9 cellular contexts compared by ENCODE assay signal in genomic region chr7:116672596-116673503, GRCh38. TPM values are rescaled to one million over a fixed set of nuclear protein-coding genes. Genes with fewer than 3 reads are reported as not detected.
DNase-seq lines count a peak whose midpoint lies in the region; ATAC-seq and TF ChIP-seq lines count a peak whose summit lies in the region.
"Had no signal": no experiment of that assay in that cellular context is flagged by ENCODE, and none has a peak within 500 bp of the region (broad histone marks: within the 10 kb centered on the region; RNA-seq: fewer than 3 reads in every experiment).

No MANE protein-coding gene starts in this region.

- peak overlapping the region; percentile 24 for H2AFZ ChIP-seq in mesenchymal stem cell (ENCODE audit: low read depth, low read length)

- peak; percentile 74 for DNase-seq in DMS53 (lab: John Stamatoyannopoulos, UW)
- DNase-seq in NCI-H345 treated with DMSO at 0.1 percent for 48 hours (lab: John Stamatoyannopoulos, UW; ENCODE audit: unreplicated experiment), result peak; percentile 31
- peak; percentile 37 for DNase-seq in mesenchymal stem cell
- DNase-seq in mucosa of gallbladder (ENCODE audit: low spot score), result no peak
- DNase-seq in NCI-H226, result no peak
- DNase-seq in CD4-positive, alpha-beta T cell, result no peak

- H3K9ac ChIP-seq in duodenal mucosa (ENCODE audit: low read depth in 1 of 2, low read length in 2 of 2) (peak overlapping the region; percentile 67 to 68), mesenchymal stem cell (ENCODE audit: low read length) (peak overlapping the region; percentile 92)

- peak overlapping the region; percentile 48 for H3K27ac ChIP-seq in duodenal mucosa (ENCODE audit: low read depth, low read length)
- H3K27ac ChIP-seq in mesenchymal stem cell (ENCODE audit: low read length, poor library complexity, severe bottlenecking), result peak overlapping the region; percentile 88
- peak overlapping the region; percentile 52 for H3K27ac ChIP-seq in urinary bladder (ENCODE audit: low read depth)
- no peak overlapping the region for H3K27ac ChIP-seq in CD4-positive, alpha-beta T cell (ENCODE audit: low read depth, low read length)
- H3K27ac ChIP-seq: HL-60 had no signal

- H3K36me3 ChIP-seq in duodenal mucosa (ENCODE audit: control insufficient read depth in 1 of 2, insufficient read depth in 2 of 2, low read length in 2 of 2), result no peaks in the 10 kb centered on the region
- H3K36me3 ChIP-seq in mesenchymal stem cell (ENCODE audit: control insufficient read depth in 1 of 2, insufficient read depth in 2 of 2, low read depth in 1 of 2, low read length in 2 of 2), result no peaks in the 10 kb centered on the region
- no peaks in the 10 kb centered on the region for H3K36me3 ChIP-seq in urinary bladder (ENCODE audit: insufficient read depth)

- H2BK15ac ChIP-seq in mesenchymal stem cell (ENCODE audit: low read depth, poor library complexity, severe bottlenecking), result no peak overlapping the region

- no peak overlapping the region for H4K91ac ChIP-seq in mesenchymal stem cell (ENCODE audit: low read length)

- H3K4me3 ChIP-seq in duodenal mucosa (ENCODE audit: low read depth in 1 of 2, low read length in 2 of 2), result peak overlapping the region; percentile 81 to 83
- H3K4me3 ChIP-seq in mesenchymal stem cell (ENCODE audit: insufficient read depth in 1 of 2, low read depth in 1 of 2, low read length in 2 of 2), result peak overlapping the region; percentile 89
- peak overlapping the region; percentile 46 for H3K4me3 ChIP-seq in urinary bladder (ENCODE audit: low read depth, low read length)

- H3K4ac ChIP-seq in mesenchymal stem cell (ENCODE audit: low read depth in 1 of 2, low read length in 2 of 2), result no peak overlapping the region

- H3K4me1 Mint-ChIP-seq in CD4-positive, alpha-beta T cell (ENCODE audit: low read depth), result peaks cover 8% of the 10 kb centered on the region

- intact Hi-C loops in CD4-positive, alpha-beta T cell (cut with DNase I, micrococcal nuclease), result no loop called here

- no peak overlapping the region for H2BK120ac ChIP-seq in mesenchymal stem cell (ENCODE audit: low read depth, low read length)

- no peaks in the 10 kb centered on the region for H3K36me3 Mint-ChIP-seq in CD4-positive, alpha-beta T cell (ENCODE audit: low read depth)

- H3K23ac ChIP-seq in mesenchymal stem cell (ENCODE audit: low read length in 2 of 2), result no peak overlapping the region

- H3K18ac ChIP-seq in mesenchymal stem cell (ENCODE audit: low read depth in 1 of 2, low read length in 2 of 2), result no peak overlapping the region

- peak overlapping the region; percentile 19 for H4K8ac ChIP-seq in mesenchymal stem cell (ENCODE audit: low read length)

- no peak for TF ChIP-seq CTCF in CD4-positive, alpha-beta T cell (IDR thresholded peaks at IDR 0.05)

- H2BK5ac ChIP-seq in mesenchymal stem cell (ENCODE audit: low read depth, low read length, poor library complexity, severe bottlenecking), result peak overlapping the region; percentile 57

- H3K9me3 Mint-ChIP-seq in CD4-positive, alpha-beta T cell, result no peaks in the 10 kb centered on the region

- WGBS in mesenchymal stem cell, result 25% methylated on average over 23 of the region's 24 CpGs
- 28% methylated on average over 24 of the region's 24 CpGs for whole genome bisulfite sequencing in urinary bladder

- H3K9me3 ChIP-seq in duodenal mucosa (ENCODE audit: control insufficient read depth in 1 of 2, low read length in 2 of 2), result no peaks in the 10 kb centered on the region
- H3K9me3 ChIP-seq in mesenchymal stem cell (ENCODE audit: control insufficient read depth, low read length), result no peaks in the 10 kb centered on the region
- no peaks in the 10 kb centered on the region for H3K9me3 ChIP-seq in CD4-positive, alpha-beta T cell (ENCODE audit: control insufficient read depth, low read length)

- POLR2A ChIA-PET in CD4-positive, alpha-beta T cell (lab: Charles Lee), result no interaction called here

- no peak overlapping the region for H3K4me3 Mint-ChIP-seq in CD4-positive, alpha-beta T cell

- peak overlapping the region; percentile 46 for H3K4me2 ChIP-seq in mesenchymal stem cell (ENCODE audit: low read length, poor library complexity, severe bottlenecking)

- H3K27me3 ChIP-seq in duodenal mucosa (ENCODE audit: control insufficient read depth in 1 of 2, insufficient read depth in 2 of 2, low read length in 2 of 2) (peaks cover 0 to 3% of the 10 kb centered on the region in 2 donors), mesenchymal stem cell (ENCODE audit: control insufficient read depth in 1 of 2, insufficient read depth in 1 of 2, low read length in 2 of 2) (no peaks in the 10 kb centered on the region)
- H3K27me3 ChIP-seq in CD4-positive, alpha-beta T cell (ENCODE audit: control insufficient read depth, insufficient read depth, low read length), result peaks cover 52% of the 10 kb centered on the region

- no peak overlapping the region for H3K14ac ChIP-seq in mesenchymal stem cell (ENCODE audit: low read length in 2 of 2)

- H3K4me1 ChIP-seq in duodenal mucosa (ENCODE audit: control insufficient read depth in 1 of 2, insufficient read depth in 2 of 2, low read length in 2 of 2) (peaks cover 0 to 11% of the 10 kb centered on the region in 2 donors), mesenchymal stem cell (ENCODE audit: control insufficient read depth, insufficient read depth, low read depth, low read length) (peaks cover 5% of the 10 kb centered on the region), urinary bladder (ENCODE audit: insufficient read depth) (no peaks in the 10 kb centered on the region)

- CTCF ChIA-PET in CD4-positive, alpha-beta T cell (lab: Charles Lee), result no interaction called here

- H3K79me1 ChIP-seq in mesenchymal stem cell (replicated peaks; ENCODE audit: low read length, poor library complexity, severe bottlenecking), result no peaks in the 10 kb centered on the region

- H2AK5ac ChIP-seq in mesenchymal stem cell (ENCODE audit: low read length, severe bottlenecking), result peak overlapping the region; percentile 89

- no peak overlapping the region for H2BK12ac ChIP-seq in mesenchymal stem cell (ENCODE audit: low read length in 2 of 2)

- no peak for ATAC-seq in CD4-positive, alpha-beta T cell (ENCODE audit: poor library complexity)

- H3K27ac Mint-ChIP-seq in CD4-positive, alpha-beta T cell, result no peak overlapping the region

- peaks cover 68% of the 10 kb centered on the region for H3K27me3 Mint-ChIP-seq in CD4-positive, alpha-beta T cell

RNA-seq across cellular contexts. Expression of gene MET, which starts 0.9 kb away (rescaled TPM):
- polyA plus RNA-seq in mesenchymal stem cell (2013, experiment 1 of 2), result 0.19 TPM
- polyA plus RNA-seq in mesenchymal stem cell (2013, experiment 2 of 2), result 0.38 TPM
- 24.3 TPM for total RNA-seq in urinary bladder
- 8.0 TPM for polyA plus RNA-seq in urinary bladder
- total RNA-seq in mucosa of gallbladder, result 59.4 TPM
- total RNA-seq in CD4-positive, alpha-beta T cell, result under 1 TPM in 1 of 2 experiments, not detected in 1; 0.14 TPM

Comparison
In these comparisons a context has a peak if more than half of its experiments do, and no peak if none do; other contexts are left out.
1. DNase-seq: peak in DMS53 (single experiment), NCI-H345 treated with DMSO at 0.1 percent for 48 hours (single experiment) and mesenchymal stem cell (single experiment); none in mucosa of gallbladder (single experiment), NCI-H226 (single experiment) and CD4-positive, alpha-beta T cell (0 of 10).
2. RNA of gene MET, which starts 0.9 kb away (total RNA-seq): 59.4 TPM in mucosa of gallbladder (single experiment) and 24.3 TPM in urinary bladder (single experiment); 0.14 TPM in CD4-positive, alpha-beta T cell; every median in the first group is over 10 times any median in the second.
3. Peak in every context shown above with its lines, with median percentiles within 50 percentile points of each other: H3K4me3 ChIP-seq.